1 cellular context compared by ENCODE assay signal in the genomic region with DNA sequence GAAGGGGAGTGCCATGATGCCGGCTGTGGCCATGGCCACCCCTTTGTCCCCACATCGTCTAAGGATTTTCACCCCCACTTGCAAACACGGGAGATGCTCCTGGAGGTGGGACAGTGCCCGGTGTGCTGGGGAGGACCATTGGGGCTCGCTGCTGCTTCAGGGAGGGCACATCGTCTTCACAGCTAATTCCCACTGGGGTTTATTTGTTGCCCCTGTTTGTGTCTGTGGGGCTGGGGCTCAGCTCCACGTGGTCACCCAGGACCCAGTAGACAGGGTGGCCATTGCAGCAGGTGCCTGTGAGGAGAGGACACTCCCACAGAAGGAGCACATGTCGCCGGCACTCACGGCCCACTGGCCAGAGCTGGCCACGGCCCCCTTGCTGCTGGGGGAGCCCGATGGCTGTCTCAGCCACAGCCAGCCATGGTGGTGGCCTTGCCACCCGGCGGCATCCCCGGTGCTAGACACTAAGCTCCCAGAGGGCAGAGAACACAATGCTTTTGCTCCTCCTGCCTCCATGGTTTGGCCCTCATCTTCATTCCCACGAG.
TF ChIP-seq lines count a peak whose summit lies in the region.

No MANE protein-coding gene starts in this region.

TF ChIP-seq in SK-N-SH, 30 proteins besides CTCF, POLR2A, EP300 and RAD21:
- no peak for TF ChIP-seq RXRA (IDR thresholded peaks at IDR 0.05; ENCODE audit: borderline replicate concordance, low read depth)
- TF ChIP-seq MXI1 (IDR thresholded peaks at IDR 0.05; ENCODE audit: low read depth, low read length): no peak
- TF ChIP-seq, protein P1, sequence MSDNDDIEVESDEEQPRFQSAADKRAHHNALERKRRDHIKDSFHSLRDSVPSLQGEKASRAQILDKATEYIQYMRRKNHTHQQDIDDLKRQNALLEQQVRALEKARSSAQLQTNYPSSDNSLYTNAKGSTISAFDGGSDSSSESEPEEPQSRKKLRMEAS (IDR thresholded peaks at IDR 0.05; ENCODE audit: low read depth): no peak
- TF ChIP-seq, protein P2, sequence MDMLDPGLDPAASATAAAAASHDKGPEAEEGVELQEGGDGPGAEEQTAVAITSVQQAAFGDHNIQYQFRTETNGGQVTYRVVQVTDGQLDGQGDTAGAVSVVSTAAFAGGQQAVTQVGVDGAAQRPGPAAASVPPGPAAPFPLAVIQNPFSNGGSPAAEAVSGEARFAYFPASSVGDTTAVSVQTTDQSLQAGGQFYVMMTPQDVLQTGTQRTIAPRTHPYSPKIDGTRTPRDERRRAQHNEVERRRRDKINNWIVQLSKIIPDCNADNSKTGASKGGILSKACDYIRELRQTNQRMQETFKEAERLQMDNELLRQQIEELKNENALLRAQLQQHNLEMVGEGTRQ (IDR thresholded peaks at IDR 0.05; ENCODE audit: borderline replicate concordance, low read depth, low read length): no peak
- TF ChIP-seq YY1 (IDR thresholded peaks at IDR 0.05; ENCODE audit: low read depth): no peak
- TF ChIP-seq, protein P3, sequence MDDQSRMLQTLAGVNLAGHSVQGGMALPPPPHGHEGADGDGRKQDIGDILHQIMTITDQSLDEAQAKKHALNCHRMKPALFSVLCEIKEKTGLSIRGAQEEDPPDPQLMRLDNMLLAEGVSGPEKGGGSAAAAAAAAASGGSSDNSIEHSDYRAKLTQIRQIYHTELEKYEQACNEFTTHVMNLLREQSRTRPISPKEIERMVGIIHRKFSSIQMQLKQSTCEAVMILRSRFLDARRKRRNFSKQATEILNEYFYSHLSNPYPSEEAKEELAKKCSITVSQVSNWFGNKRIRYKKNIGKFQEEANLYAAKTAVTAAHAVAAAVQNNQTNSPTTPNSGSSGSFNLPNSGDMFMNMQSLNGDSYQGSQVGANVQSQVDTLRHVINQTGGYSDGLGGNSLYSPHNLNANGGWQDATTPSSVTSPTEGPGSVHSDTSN (IDR thresholded peaks at IDR 0.05): no peak
